ENCODE assay signal across 29 cellular contexts in genomic region chr10:114453576-114453975, GRCh38. TPM values are rescaled to one million over a fixed set of nuclear protein-coding genes. Genes with fewer than 3 reads are reported as not detected.
DNase-seq lines count a peak whose midpoint lies in the region; ATAC-seq, FAIRE-seq and TF ChIP-seq lines count a peak whose summit lies in the region.
"Had no signal": no experiment of that assay in that cellular context is flagged by ENCODE, and none has a peak within 500 bp of the region (broad histone marks: within the 10 kb centered on the region; RNA-seq: fewer than 3 reads in every experiment).

No MANE protein-coding gene starts in this region.

- POLR2A ChIA-PET in CD8-positive, alpha-beta T cell (lab: Charles Lee), result no interaction called here

- no peak overlapping the region for H2BK20ac ChIP-seq in H9 (ENCODE audit: low read depth, low read length, poor library complexity, severe bottlenecking)

- no peak overlapping the region for H2AK5ac ChIP-seq in H9 (ENCODE audit: insufficient read length, low read length)

- no peak overlapping the region for H2BK120ac ChIP-seq in H9 (ENCODE audit: low read depth, low read length, poor library complexity, severe bottlenecking)

- H4K5ac ChIP-seq in H9 (ENCODE audit: insufficient read length, low read depth, low read length), result no peak overlapping the region

- no peak overlapping the region for H4K91ac ChIP-seq in H9 (ENCODE audit: insufficient read length, low read depth, low read length)

- no peaks in the 10 kb centered on the region for H3K23me2 ChIP-seq in H9 (ENCODE audit: insufficient read length, low read depth, low read length, poor library complexity, severe bottlenecking)

- no peak overlapping the region for H4K8ac ChIP-seq in H9 (replicated peaks; ENCODE audit: insufficient read length, low read depth, low read length)

- H2BK5ac ChIP-seq in H9 (ENCODE audit: insufficient read length, low read length), result no peak overlapping the region

- DNase-seq in activated naive CD4-positive, alpha-beta T cell treated with anti-CD3 and anti-CD28 coated beads, Interleukin-2, amount 10 ng/mL, durations not matched to agents 7 days and 5 days, result no peak
- DNase-seq in activated naive CD4-positive, alpha-beta T cell treated with anti-CD3 and anti-CD28 coated beads, Interleukin-2, amount 50 U/mL, for 72 hours (ENCODE audit: low spot score in 2 of 2), result no peak
- DNase-seq in H9 (peak; percentile 41), keratinocyte (ENCODE audit: low read depth, low spot score) (no peak), urothelium cell line (ENCODE audit: low spot score) (peak; percentile 5), NCI-H446 (lab: John Stamatoyannopoulos, UW) (no peak)
- DNase-seq in CD8-positive, alpha-beta T cell, result no peak
- DNase-seq: ACHN; BE2C; H7; Kasumi-1; NCI-H1092 treated with DMSO at 0.1 percent for 48 hours; NCI-H1436; NCI-H187; NCI-H2081 treated with DMSO at 0.1 percent for 48 hours; NCI-H2171; NCI-H226; NCI-H510A treated with DMSO at 0.1 percent for 48 hours; NCI-H748 treated with DMSO at 0.1 percent for 48 hours; NK-92 treated with Interleukin-12 subunit alpha and Interleukin-12 subunit beta, amount 100 ng/mL, for 24 hours; PC-3; SJCRH30 had no signal

- H2BK15ac ChIP-seq in H9 (ENCODE audit: low read depth, low read length), result no peak overlapping the region

- H3K9ac ChIP-seq in H9 (ENCODE audit: extremely low read depth, insufficient read length, low read length) (no peak overlapping the region), keratinocyte (ENCODE audit: control insufficient read depth, extremely low read depth, insufficient read depth, low read length) (no peak overlapping the region)

- H3K36me3 Mint-ChIP-seq in activated naive CD4-positive, alpha-beta T cell treated with anti-CD3 and anti-CD28 coated beads, Interleukin-2, amount 10 ng/mL, durations not matched to agents 7 days and 5 days, result peaks cover 50% of the 10 kb centered on the region
- H3K36me3 Mint-ChIP-seq in activated naive CD4-positive, alpha-beta T cell treated with anti-CD3 and anti-CD28 coated beads, Interleukin-2, amount 50 U/mL, for 72 hours, result peaks cover 0 to 18% of the 10 kb centered on the region in 2 donors
- peaks cover 3 to 7% (median 6%) of the 10 kb centered on the region in 3 experiments; a peak in 4 of 7 replicates for H3K36me3 Mint-ChIP-seq in H9 (ENCODE audit: insufficient read depth in 1 of 3, low read depth in 3 of 3)
- H3K36me3 Mint-ChIP-seq in CD8-positive, alpha-beta T cell, result peaks cover 83% of the 10 kb centered on the region
- H3K36me3 Mint-ChIP-seq: CD14-positive monocyte had no signal

- H3K18ac ChIP-seq in H9 (ENCODE audit: insufficient read length, low read depth, low read length), result no peak overlapping the region

- H3K14ac ChIP-seq in H9 (ENCODE audit: insufficient read depth, low read length), result no peak overlapping the region

- no peak overlapping the region for H3K4me3 Mint-ChIP-seq in activated naive CD4-positive, alpha-beta T cell treated with anti-CD3 and anti-CD28 coated beads, Interleukin-2, amount 10 ng/mL, durations not matched to agents 7 days and 5 days
- H3K4me3 Mint-ChIP-seq in H9, result no peak overlapping the region
- no peak overlapping the region for H3K4me3 Mint-ChIP-seq in CD8-positive, alpha-beta T cell
- H3K4me3 Mint-ChIP-seq: CD14-positive monocyte had no signal

- H4K20me1 ChIP-seq in H9 (ENCODE audit: control insufficient read depth, insufficient read depth, insufficient read length), result no peaks in the 10 kb centered on the region
- no peaks in the 10 kb centered on the region for H4K20me1 ChIP-seq in keratinocyte (ENCODE audit: control insufficient read depth, extremely low read depth, insufficient read depth, low read length)

- H3K9me1 ChIP-seq in keratinocyte (ENCODE audit: control insufficient read depth, extremely low read depth, insufficient read depth, low read length), result no peaks in the 10 kb centered on the region

- H3K79me1 ChIP-seq in H9 (ENCODE audit: insufficient read depth, low read depth, low read length, poor library complexity, severe bottlenecking), result no peaks in the 10 kb centered on the region

- H3K79me2 ChIP-seq in H9 (ENCODE audit: insufficient read depth, low read length), result no peaks in the 10 kb centered on the region
- H3K79me2 ChIP-seq in keratinocyte (ENCODE audit: control insufficient read depth, insufficient read depth, low read length), result no peaks in the 10 kb centered on the region

- H3K27ac ChIP-seq in H9 (ENCODE audit: insufficient read length, low read depth, low read length) (no peak overlapping the region), keratinocyte (ENCODE audit: control insufficient read depth, insufficient read depth, low read length) (no peak overlapping the region)
- no peak overlapping the region for H3K27ac ChIP-seq in CD8-positive, alpha-beta T cell (ENCODE audit: low read depth, low read length)
- H3K27ac ChIP-seq: 22Rv1, SJCRH30 had no signal

- H3K4ac ChIP-seq in H9 (ENCODE audit: low read depth, low read length), result no peak overlapping the region

- intact Hi-C loops in CD8-positive, alpha-beta T cell (cut with DNase I, micrococcal nuclease), result no loop called here

- dilution Hi-C loops in keratinocyte (cut with MboI; ENCODE audit: extremely low pct_ligation_motif_present, low sequenced_read_pairs), result no loop called here

- H2AFZ ChIP-seq in H9 (ENCODE audit: low read length), result no peak overlapping the region
- H2AFZ ChIP-seq in keratinocyte (ENCODE audit: control insufficient read depth, low read length), result no peak overlapping the region

- ATAC-seq in activated naive CD4-positive, alpha-beta T cell treated with anti-CD3 and anti-CD28 coated beads, Interleukin-2, amount 50 U/mL, for 72 hours, result no peak
- no peak for ATAC-seq in CD8-positive, alpha-beta T cell
- no peak for ATAC-seq in HG03354 (IDR thresholded peaks at IDR 0.05; ENCODE audit: poor library complexity, severe bottlenecking, unreplicated experiment)
- ATAC-seq: K562, PC-3 had no signal

- no peaks in the 10 kb centered on the region for H3K27me3 ChIP-seq in H9 (ENCODE audit: insufficient read depth, low read length)
- no peaks in the 10 kb centered on the region for H3K27me3 ChIP-seq in keratinocyte (ENCODE audit: control insufficient read depth, extremely low read depth, insufficient read depth, low read length)
- H3K27me3 ChIP-seq in CD8-positive, alpha-beta T cell (ENCODE audit: insufficient read depth, low read length), result no peaks in the 10 kb centered on the region
- H3K27me3 ChIP-seq: BE2C, SJCRH30 had no signal

- no peak overlapping the region for H3K23ac ChIP-seq in H9 (ENCODE audit: insufficient read length, low read depth, low read length)

- no peak overlapping the region for H3K56ac ChIP-seq in H9 (ENCODE audit: insufficient read length, low read depth, low read length)

- peak overlapping the region; percentile 34 for H3K27ac Mint-ChIP-seq in activated naive CD4-positive, alpha-beta T cell treated with anti-CD3 and anti-CD28 coated beads, Interleukin-2, amount 10 ng/mL, durations not matched to agents 7 days and 5 days
- H3K27ac Mint-ChIP-seq in activated naive CD4-positive, alpha-beta T cell treated with anti-CD3 and anti-CD28 coated beads, Interleukin-2, amount 50 U/mL, for 72 hours, result no peak overlapping the region
- H3K27ac Mint-ChIP-seq in H9, result peak overlapping the region in 1 of 3 experiments; percentile 35; a peak in 1 of 7 replicates
- no peak overlapping the region for H3K27ac Mint-ChIP-seq in CD8-positive, alpha-beta T cell
- H3K27ac Mint-ChIP-seq: CD14-positive monocyte had no signal

- no peaks in the 10 kb centered on the region for H3K9me3 ChIP-seq in H9 (ENCODE audit: control insufficient read depth, low read depth, low read length)
- no peaks in the 10 kb centered on the region for H3K9me3 ChIP-seq in keratinocyte (ENCODE audit: control insufficient read depth, low read depth, low read length)
- no peaks in the 10 kb centered on the region for H3K9me3 ChIP-seq in CD8-positive, alpha-beta T cell (ENCODE audit: low read length)
- H3K9me3 ChIP-seq: BE2C, SJCRH30 had no signal

- H3K4me3 ChIP-seq in keratinocyte (ENCODE audit: control insufficient read depth in 2 of 3, extremely low read depth in 1 of 3, insufficient read depth in 2 of 3, low read depth in 1 of 3, low read length in 3 of 3), result no peak overlapping the region
- H3K4me3 ChIP-seq in CD8-positive, alpha-beta T cell (ENCODE audit: low read depth, low read length), result no peak overlapping the region
- H3K4me3 ChIP-seq: K562, SJCRH30 had no signal

- no peak overlapping the region for H2BK12ac ChIP-seq in H9 (ENCODE audit: insufficient read length, low read depth, low read length)

- H3K4me1 ChIP-seq in H9 (ENCODE audit: insufficient read depth, low read length), result no peaks in the 10 kb centered on the region
- H3K4me1 ChIP-seq in keratinocyte (ENCODE audit: control insufficient read depth, extremely low read depth, insufficient read depth, low read length), result no peaks in the 10 kb centered on the region
- no peaks in the 10 kb centered on the region for H3K4me1 ChIP-seq in CD8-positive, alpha-beta T cell (ENCODE audit: insufficient read depth, low read length)
- H3K4me1 ChIP-seq: BE2C, SJCRH30 had no signal

- H3T11ph ChIP-seq in H9 (ENCODE audit: low read length), result no peak overlapping the region

- no peak for TF ChIP-seq CTCF in H9 (conservative IDR thresholded peaks at IDR 0.05)
- no peak for TF ChIP-seq CTCF in keratinocyte (optimal IDR thresholded peaks at IDR 0.05 in 1 of 3, IDR thresholded peaks at IDR 0.05 in 1 of 3, conservative IDR thresholded peaks at IDR 0.05 in 1 of 3; ENCODE audit: extremely low read depth in 1 of 3, insufficient read depth in 2 of 3, low read length in 3 of 3)
- no peak for TF ChIP-seq CTCF in CD8-positive, alpha-beta T cell (IDR thresholded peaks at IDR 0.05)

- WGBS in H9 (ENCODE audit: extremely low coverage, insufficient read length, low lambda C conversion rate), result no CpG with 5 or more reads among the region's 9 CpGs

- H3K9me3 Mint-ChIP-seq in activated naive CD4-positive, alpha-beta T cell treated with anti-CD3 and anti-CD28 coated beads, Interleukin-2, amount 10 ng/mL, durations not matched to agents 7 days and 5 days, result no peaks in the 10 kb centered on the region
- H3K9me3 Mint-ChIP-seq in activated naive CD4-positive, alpha-beta T cell treated with anti-CD3 and anti-CD28 coated beads, Interleukin-2, amount 50 U/mL, for 72 hours, result no peaks in the 10 kb centered on the region
- H3K9me3 Mint-ChIP-seq in H9, result no peaks in the 10 kb centered on the region
- H3K9me3 Mint-ChIP-seq in CD8-positive, alpha-beta T cell, result no peaks in the 10 kb centered on the region

- FAIRE-seq in keratinocyte (lab: Jason Lieb, UNC), result peak; percentile 29
- FAIRE-seq in urothelium cell line (lab: Jason Lieb, UNC), result no peak
- FAIRE-seq: D721Med, G401.6, HTR-8/SVneo, K562 had no signal

- H3K4me2 ChIP-seq in H9 (ENCODE audit: insufficient read depth, insufficient read length, low read length), result no peak overlapping the region
- H3K4me2 ChIP-seq in keratinocyte (ENCODE audit: control insufficient read depth, extremely low read depth, insufficient read depth, low read depth, low read length), result no peak overlapping the region

- peaks cover 2 to 5% of the 10 kb centered on the region in 2 experiments for H3K36me3 ChIP-seq in keratinocyte (ENCODE audit: control insufficient read depth in 2 of 2, extremely low read depth in 1 of 2, insufficient read depth in 2 of 2, low read length in 2 of 2)
- H3K36me3 ChIP-seq in CD8-positive, alpha-beta T cell (ENCODE audit: insufficient read depth, low read length), result peaks cover 26% of the 10 kb centered on the region

- peaks cover 3% of the 10 kb centered on the region for H3K4me1 Mint-ChIP-seq in activated naive CD4-positive, alpha-beta T cell treated with anti-CD3 and anti-CD28 coated beads, Interleukin-2, amount 10 ng/mL, durations not matched to agents 7 days and 5 days
- peaks cover 5 to 8% of the 10 kb centered on the region in 2 experiments; a peak in 3 of 4 replicates for H3K4me1 Mint-ChIP-seq in H9
- peaks cover 32% of the 10 kb centered on the region for H3K4me1 Mint-ChIP-seq in CD8-positive, alpha-beta T cell (ENCODE audit: low read depth)
- H3K4me1 Mint-ChIP-seq: CD14-positive monocyte had no signal

- CTCF ChIA-PET in activated naive CD4-positive, alpha-beta T cell treated with anti-CD3 and anti-CD28 coated beads, Interleukin-2, amount 10 ng/mL, durations not matched to agents 7 days and 5 days (lab: Charles Lee), result interaction anchor here (1.7 kb wide), 1 partner anchor 10 kb away, joined by 4 read pairs; no protein-coding TSS in a partner anchor
- CTCF ChIA-PET in CD8-positive, alpha-beta T cell (lab: Charles Lee), result interaction anchor here (1.3 kb wide), 1 partner anchor 150 kb away, joined by 4 read pairs; no protein-coding TSS in a partner anchor

- no peaks in the 10 kb centered on the region for H3K27me3 Mint-ChIP-seq in activated naive CD4-positive, alpha-beta T cell treated with anti-CD3 and anti-CD28 coated beads, Interleukin-2, amount 10 ng/mL, durations not matched to agents 7 days and 5 days
- no peaks in the 10 kb centered on the region for H3K27me3 Mint-ChIP-seq in H9 (ENCODE audit: low read depth)
- no peaks in the 10 kb centered on the region for H3K27me3 Mint-ChIP-seq in CD8-positive, alpha-beta T cell (ENCODE audit: low read depth)

RNA-seq across cellular contexts. Expression of gene AFAP1L2, which starts 49.3 kb away (rescaled TPM):
- total RNA-seq in activated naive CD4-positive, alpha-beta T cell treated with anti-CD3 and anti-CD28 coated beads, Interleukin-2, amount 50 U/mL, for 72 hours, result 1 to 10 TPM in 1 of 2 donors, under 1 TPM in 1; 0.98 to 2.7 TPM
- 0.77 and 1.0 TPM in 2 replicates for total RNA-seq in H9 (2021)
- 36.8 to 52.5 TPM (median 40.4 TPM) in 3 replicates for polyA plus RNA-seq in keratinocyte
- polyA plus RNA-seq in keratinocyte (2011; ENCODE audit: low read depth), result 20.8 TPM
- 29.7 and 35.5 TPM in 2 replicates for polyA plus RNA-seq in keratinocyte (2011; cell fraction: cytosol; rRNA removed)
- polyA plus RNA-seq in keratinocyte (2011; cell fraction: nucleus; rRNA removed), result 69.0 and 69.2 TPM in 2 replicates
- polyA plus RNA-seq in keratinocyte (2012; ENCODE audit: low replicate concordance), result 13.0 and 44.6 TPM in 2 replicates
- 49.9 to 74.0 TPM (median 61.2 TPM) in 3 replicates for polyA minus RNA-seq in keratinocyte
- 44.5 TPM for polyA minus RNA-seq in keratinocyte (2011; cell fraction: cytosol; rRNA and poly(A)+ RNA removed)
- polyA minus RNA-seq in keratinocyte (2011; cell fraction: nucleus; rRNA and poly(A)+ RNA removed), result 47.1 and 58.1 TPM in 2 replicates
- total RNA-seq in CD8-positive, alpha-beta T cell, result under 1 TPM; 0.39 to 0.49 TPM
- polyA plus RNA-seq: K562 had no signal

Comparison
In these comparisons a context has a peak if more than half of its experiments do, and no peak if none do; other contexts are left out.
1. DNase-seq: peak in H9 (single experiment) and urothelium cell line (single experiment); none in activated naive CD4-positive, alpha-beta T cell treated with anti-CD3 and anti-CD28 coated beads, Interleukin-2, amount 10 ng/mL, durations not matched to agents 7 days and 5 days (single experiment), activated naive CD4-positive, alpha-beta T cell treated with anti-CD3 and anti-CD28 coated beads, Interleukin-2, amount 50 U/mL, for 72 hours (0 of 2), keratinocyte (single experiment), CD8-positive, alpha-beta T cell (0 of 7) and NCI-H446 (0 of 2).